11 cellular contexts compared by ENCODE assay signal in the genomic region with DNA sequence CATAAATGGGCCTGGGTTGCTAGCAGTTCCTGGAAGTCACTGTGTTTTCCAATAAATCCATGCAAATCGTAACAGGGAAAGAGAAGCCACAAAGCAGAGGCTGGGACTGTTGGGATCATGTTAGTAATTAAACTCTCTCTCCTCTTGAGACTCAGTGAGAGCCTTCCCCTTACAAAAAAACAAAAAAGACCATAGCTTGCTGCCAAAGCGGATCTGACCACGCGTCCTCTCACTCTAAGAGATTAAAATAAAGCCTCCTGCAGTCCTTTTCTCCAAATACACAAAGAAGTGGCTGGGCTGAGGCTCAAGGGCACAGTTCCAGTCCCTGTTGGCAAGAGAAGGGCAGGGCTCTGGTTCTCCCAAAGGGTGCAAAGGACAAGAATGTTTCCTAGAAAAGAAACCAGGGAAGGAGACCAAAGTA. TPM values are rescaled to one million over a fixed set of nuclear protein-coding genes. Genes with fewer than 3 reads are reported as not detected.
DNase-seq lines count a peak whose midpoint lies in the region; ATAC-seq and TF ChIP-seq lines count a peak whose summit lies in the region.
"Had no signal": no experiment of that assay in that cellular context is flagged by ENCODE, and none has a peak within 500 bp of the region (broad histone marks: within the 10 kb centered on the region; RNA-seq: fewer than 3 reads in every experiment).

No MANE protein-coding gene starts in this region.

- TF ChIP-seq POLR2A in body of pancreas (IDR thresholded peaks at IDR 0.05): peak in 2 of 3 donors; percentile 12 to 17

- TF ChIP-seq CTCF in body of pancreas (IDR thresholded peaks at IDR 0.05): peak in 2 of 7 experiments; percentile 16 to 21

- H3K27ac ChIP-seq in body of pancreas: peak overlapping the region; percentile 50 to 76 (median 68)

- H3K4me3 ChIP-seq in body of pancreas: no peak overlapping the region

- no peaks in the 10 kb centered on the region for H3K27me3 ChIP-seq in body of pancreas

- no peaks in the 10 kb centered on the region for H3K9me3 ChIP-seq in body of pancreas

- no peaks in the 10 kb centered on the region for H3K36me3 ChIP-seq in body of pancreas (replicated peaks in 1 of 2; ENCODE audit: insufficient read depth in 1 of 2, low read depth in 2 of 2)

- DNase-seq in ELF-1 (ENCODE audit: low read depth, low spot score) (peak; percentile 39), body of pancreas (peak; percentile 78 to 88 (median 83)), iPS-NIHi7 (ENCODE audit: extremely low spot score) (peak; percentile 26), sciatic nerve (ENCODE audit: low spot score) (no peak), KG1 (lab: John Stamatoyannopoulos, UW) (no peak)
- no peak for DNase-seq in stimulated activated CD4-positive, alpha-beta T cell treated with anti-CD3 and anti-CD28 coated beads, Interleukin-15, amount 100 ng/mL, for 24 hours
- DNase-seq: immature natural killer cell; NCI-H345; stimulated activated naive CD4-positive, alpha-beta T cell treated with Interleukin-2 at 50 U/mL for 16 hours had no signal

- WGBS in body of pancreas, 2 donors: 12 to 19% methylated on average over 4 of the region's 4 CpGs

- peaks cover 36% of the 10 kb centered on the region for H3K4me1 ChIP-seq in body of pancreas

- peak; percentile 87 for ATAC-seq in body of pancreas
- ATAC-seq in sciatic nerve: peak; percentile 91
- ATAC-seq in HG02870 (IDR thresholded peaks at IDR 0.05; ENCODE audit: unreplicated experiment): no peak
- no peak for ATAC-seq in HG03460 (IDR thresholded peaks at IDR 0.05; ENCODE audit: unreplicated experiment)

- intact Hi-C loops in body of pancreas (cut with DNase I) (no loop called here), sciatic nerve (cut with DNase I) (no loop called here)

RNA-seq across cellular contexts. Expression of gene PIGL, which starts 38.5 kb away (rescaled TPM):
- total RNA-seq in body of pancreas (100 to 1,000 TPM in 1 of 2 donors, 10 to 100 TPM in 1; 34.5 to 109 TPM), sciatic nerve (54.7 TPM)

RNA-seq across cellular contexts. Expression of gene NCOR1, which starts 40.2 kb away (rescaled TPM):
- total RNA-seq in body of pancreas: 100 to 1,000 TPM; 120 to 230 TPM
- total RNA-seq in sciatic nerve: 131 TPM

Comparison
In these comparisons a context has a peak if more than half of its experiments do, and no peak if none do; other contexts are left out.
1. DNase-seq: peak in ELF-1 (single experiment), body of pancreas (4 of 4) and iPS-NIHi7 (single experiment); none in sciatic nerve (single experiment), KG1 (single experiment) and stimulated activated CD4-positive, alpha-beta T cell treated with anti-CD3 and anti-CD28 coated beads, Interleukin-15, amount 100 ng/mL, for 24 hours (single experiment).
2. ATAC-seq: peak in body of pancreas (single experiment) and sciatic nerve (single experiment); none in HG02870 (single experiment) and HG03460 (single experiment).